8 cellular contexts compared by ENCODE assay signal in genomic region chr7:55722874-55723520, GRCh38.
DNase-seq lines count a peak whose midpoint lies in the region; ATAC-seq, FAIRE-seq and TF ChIP-seq lines count a peak whose summit lies in the region.
"Not testable (repeated sequence)": the region's sequence is repeated elsewhere in the genome, so short reads cannot be mapped to it uniquely, and the experiment has no call there.

No MANE protein-coding gene starts in this region.

- not testable (repeated sequence) for H3K4me1 ChIP-seq in colonic mucosa, upper lobe of right lung
- H3K4me1 ChIP-seq in HepG2 (ENCODE audit: insufficient read depth, low read length): peaks cover 14% of the 10 kb centered on the region

- H4K20me1 ChIP-seq in HepG2 (ENCODE audit: insufficient read depth, low read length): not testable (repeated sequence)

- POLR2A ChIA-PET in HepG2 (lab: Yijun Ruan, JAX): not testable (repeated sequence)

- peak overlapping the region; percentile 27; the same call in 1 of the 2 replicates for H3K4me2 ChIP-seq in HepG2 (ENCODE audit: low read depth, low read length)

- intact Hi-C loops in colonic mucosa (cut with DNase I): loop anchor here (5.0 kb wide), 1 partner anchor 81 kb away; no protein-coding TSS in a partner anchor
- intact Hi-C loops in HepG2 (cut with micrococcal nuclease; ENCODE audit: unreplicated experiment): loop anchor here (1.0 kb wide), 1 partner anchor 82 kb away; no protein-coding TSS in a partner anchor
- intact Hi-C loops in upper lobe of right lung (cut with DNase I): not testable (repeated sequence)

- not testable (repeated sequence) for H3K27me3 ChIP-seq in colonic mucosa; HepG2 (ENCODE audit: control insufficient read depth in 1 of 2, insufficient read depth in 2 of 2, low read length in 2 of 2); upper lobe of right lung

- not testable (repeated sequence) for H2AFZ ChIP-seq in HepG2 (ENCODE audit: low read length)

- TF ChIP-seq RAD21 in HepG2 (CRISPR knock-in tag; IDR thresholded peaks at IDR 0.05): not testable (repeated sequence)

- not testable (repeated sequence) for H3K27ac ChIP-seq in colonic mucosa; HepG2 (ENCODE audit: extremely low read length, insufficient read depth, low read length); upper lobe of right lung

- not testable (repeated sequence) for TF ChIP-seq POLR2A in HepG2 (IDR thresholded peaks at IDR 0.05; ENCODE audit: insufficient read depth in 1 of 2, low read depth in 2 of 2, low read length in 2 of 2)

- not testable (repeated sequence) for H3K36me3 ChIP-seq in colonic mucosa; HepG2 (replicated peaks in 1 of 2; ENCODE audit: control insufficient read depth in 1 of 2, insufficient read depth in 2 of 2, low read length in 2 of 2); upper lobe of right lung

- not testable (repeated sequence) for TF ChIP-seq EP300 in HepG2 (IDR thresholded peaks at IDR 0.05; ENCODE audit: low read depth in 2 of 2, low read length in 2 of 2); HepG2 (CRISPR knock-in tag; IDR thresholded peaks at IDR 0.05; ENCODE audit: borderline replicate concordance)

- not testable (repeated sequence) for H3K4me3 ChIP-seq in colonic mucosa; HepG2 (replicated peaks in 1 of 3; ENCODE audit: insufficient read depth in 1 of 3, low read depth in 2 of 3, low read length in 3 of 3); upper lobe of right lung

- in situ Hi-C loops in HepG2 (cut with HindIII; ENCODE audit: extremely low pct_ligation_motif_present, low pct_unique_long_range_greater_than_20kb): loop anchor here (10.0 kb wide), 1 partner anchor 78 kb away; no protein-coding TSS in a partner anchor

- TF ChIP-seq CTCF in colonic mucosa (IDR thresholded peaks at IDR 0.05) (peak; percentile 16), HepG2 (CRISPR knock-in tag; IDR thresholded peaks at IDR 0.05) (peak; percentile 59)
- TF ChIP-seq CTCF in upper lobe of right lung (IDR thresholded peaks at IDR 0.05): not testable (repeated sequence)

- ATAC-seq in GM19467 (IDR thresholded peaks at IDR 0.05; ENCODE audit: unreplicated experiment): peak; percentile 97
- ATAC-seq in HG02623 (IDR thresholded peaks at IDR 0.05; ENCODE audit: unreplicated experiment): peak; percentile 95
- peak; percentile 97 for ATAC-seq in HG03196 (IDR thresholded peaks at IDR 0.05; ENCODE audit: unreplicated experiment)
- ATAC-seq in HepG2: peak; percentile 98
- peak; percentile 92 for ATAC-seq in upper lobe of right lung

- not testable (repeated sequence) for BruUV-seq in HepG2 (replicated peaks; lab: Mats Ljungman, UMichigan)

- not testable (repeated sequence) for DNase-seq in GM18507 (ENCODE audit: extremely low spot score, insufficient read length, low read depth); colonic mucosa; HepG2 (ENCODE audit: low spot score); upper lobe of right lung
- peak; percentile 3 for DNase-seq in RPMI8226

- 31% methylated on average over 4 of the region's 7 CpGs for WGBS in HepG2 (ENCODE audit: low lambda C conversion rate)

- not testable (repeated sequence) for H3K9me3 ChIP-seq in colonic mucosa; HepG2 (ENCODE audit: low read length); upper lobe of right lung

- not testable (repeated sequence) for H3K9ac ChIP-seq in colonic mucosa (ENCODE audit: low read depth in 2 of 2, low read length in 2 of 2); HepG2 (ENCODE audit: insufficient read depth, low read depth, low read length)

- H3K79me2 ChIP-seq in HepG2 (ENCODE audit: insufficient read depth, low read length): not testable (repeated sequence)

- CTCF ChIA-PET in HepG2 (lab: Yijun Ruan, JAX; ENCODE audit: low intra/inter-chr PET ratio, low total read pairs): interaction anchor here (1.2 to 1.3 kb wide), 2 partner anchors 81 to 82 kb away, joined by 3 to 6 read pairs; no protein-coding TSS in a partner anchor

- FAIRE-seq in GM18507 (lab: Jason Lieb, UNC) (peak; percentile 87), HepG2 (lab: Jason Lieb, UNC) (peak; percentile 92)

TF ChIP-seq in HepG2, 621 proteins besides CTCF, POLR2A, EP300 and RAD21:
- 0 out of 2 replicates have a peak, but pooled peaks have one; percentile 22 for TF ChIP-seq FOSL2 (CRISPR knock-in tag; IDR thresholded peaks at IDR 0.05)
- TF ChIP-seq ZNF687 (CRISPR knock-in tag; IDR thresholded peaks at IDR 0.05): peak; percentile 20; the same call in 1 of the 2 replicates
